In the genomic region with DNA sequence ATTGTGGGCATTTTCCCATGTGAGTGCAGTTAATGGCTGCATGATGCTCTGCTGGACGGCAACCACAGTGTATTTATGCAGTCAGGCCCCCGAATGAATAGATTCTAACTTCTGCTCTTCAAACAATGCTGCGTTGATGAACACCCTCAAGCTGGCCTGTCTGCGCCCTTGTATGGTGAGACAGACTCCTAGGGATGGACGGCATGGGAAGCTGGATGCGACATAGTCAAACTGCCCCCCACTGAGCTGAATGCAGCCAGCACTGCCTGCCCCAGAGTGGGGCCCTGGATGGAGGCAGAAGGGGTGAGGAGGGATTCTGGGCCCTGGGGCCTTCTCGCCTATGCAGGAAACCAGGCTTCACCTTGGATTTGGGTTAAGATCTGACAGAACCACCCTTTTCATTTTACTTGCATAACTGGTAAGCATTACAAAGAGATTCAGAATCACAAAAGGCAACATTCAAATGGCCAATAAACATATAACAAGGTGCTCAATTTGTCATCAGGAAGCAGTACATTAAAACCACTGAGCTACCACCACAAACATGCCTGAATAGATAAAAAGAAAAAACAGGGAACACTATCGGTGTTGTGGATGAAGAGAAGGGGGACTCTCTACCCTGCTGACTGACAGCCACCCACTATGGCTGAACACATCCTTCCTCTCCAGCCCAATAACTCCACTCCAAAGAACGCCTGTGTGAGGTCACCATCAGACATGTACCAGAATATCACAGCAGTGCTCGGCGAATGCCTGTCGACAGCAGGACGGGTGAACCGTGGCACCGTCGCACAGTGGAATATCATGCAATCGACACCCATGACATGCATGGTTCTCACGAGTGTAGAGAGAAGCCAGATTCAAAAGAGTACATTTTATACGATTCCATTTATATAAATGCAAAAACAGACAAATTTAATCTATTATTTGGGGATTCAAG, we compare ENCODE assay signal across 11 cellular contexts.
DNase-seq lines count a peak whose midpoint lies in the region; ATAC-seq and TF ChIP-seq lines count a peak whose summit lies in the region.
"Had no signal": no experiment of that assay in that cellular context is flagged by ENCODE, and none has a peak within 500 bp of the region (broad histone marks: within the 10 kb centered on the region; RNA-seq: fewer than 3 reads in every experiment).

No MANE protein-coding gene starts in this region.

- peaks cover 26% of the 10 kb centered on the region for H3K4me1 ChIP-seq in HAP-1

- no peaks in the 10 kb centered on the region for H3K9me3 ChIP-seq in CD4-positive, alpha-beta T cell (ENCODE audit: control insufficient read depth, low read length)
- no peaks in the 10 kb centered on the region; the same call in none of the 2 replicates for H3K9me3 ChIP-seq in HAP-1
- H3K9me3 ChIP-seq: SK-N-SH had no signal

- POLR2A ChIA-PET in CD4-positive, alpha-beta T cell (lab: Charles Lee), result interaction anchor here (0.7 kb wide), 1 partner anchor 9 kb away, joined by 4 read pairs; no protein-coding TSS in a partner anchor

- intact Hi-C loops in CD4-positive, alpha-beta T cell (cut with DNase I, micrococcal nuclease), result no loop called here

- no peaks in the 10 kb centered on the region for H3K36me3 ChIP-seq in HAP-1 (replicated peaks)

- H3K4me3 ChIP-seq in HAP-1, result no peak overlapping the region

- no peaks in the 10 kb centered on the region for H3K27me3 ChIP-seq in CD4-positive, alpha-beta T cell (ENCODE audit: control insufficient read depth, insufficient read depth, low read length)
- no peaks in the 10 kb centered on the region for H3K27me3 ChIP-seq in HAP-1 (ENCODE audit: low read depth)

- H3K27me3 Mint-ChIP-seq in CD4-positive, alpha-beta T cell, result no peaks in the 10 kb centered on the region
- H3K27me3 Mint-ChIP-seq in activated naive CD8-positive, alpha-beta T cell treated with anti-CD3 and anti-CD28 coated beads for 36 hours, result no peaks in the 10 kb centered on the region

- no peak overlapping the region for H3K27ac ChIP-seq in CD4-positive, alpha-beta T cell (ENCODE audit: low read depth, low read length)

- peak overlapping the region; percentile 12 for H3K27ac Mint-ChIP-seq in CD4-positive, alpha-beta T cell
- peak overlapping the region; percentile 28 for H3K27ac Mint-ChIP-seq in activated naive CD8-positive, alpha-beta T cell treated with anti-CD3 and anti-CD28 coated beads for 36 hours

- H3K9me3 Mint-ChIP-seq in CD4-positive, alpha-beta T cell, result no peaks in the 10 kb centered on the region
- H3K9me3 Mint-ChIP-seq in activated naive CD8-positive, alpha-beta T cell treated with anti-CD3 and anti-CD28 coated beads for 36 hours, result no peaks in the 10 kb centered on the region

- no peak for DNase-seq in CD4-positive, alpha-beta T cell
- DNase-seq in HAP-1 (ENCODE audit: low spot score in 2 of 2), result peak; percentile 76 to 77
- no peak for DNase-seq in activated naive CD8-positive, alpha-beta T cell treated with anti-CD3 and anti-CD28 coated beads for 36 hours
- peak; percentile 55 for DNase-seq in iPS-NIHi11 (ENCODE audit: low spot score)
- DNase-seq in GM03348 (ENCODE audit: low spot score), result no peak
- DNase-seq in DMS153 treated with DMSO at 0.1 percent for 48 hours (lab: John Stamatoyannopoulos, UW; ENCODE audit: unreplicated experiment), result no peak
- DNase-seq in NCI-H2196 treated with DMSO at 0.1 percent for 48 hours (lab: John Stamatoyannopoulos, UW; ENCODE audit: unreplicated experiment), result no peak
- DNase-seq: COR-L47, NCI-H345, SK-N-SH had no signal

- no peak for ATAC-seq in CD4-positive, alpha-beta T cell (ENCODE audit: poor library complexity)
- no peak for ATAC-seq in HG02798 (IDR thresholded peaks at IDR 0.05; ENCODE audit: poor library complexity, unreplicated experiment)

- no peak for TF ChIP-seq CTCF in CD4-positive, alpha-beta T cell (IDR thresholded peaks at IDR 0.05)

- CTCF ChIA-PET in CD4-positive, alpha-beta T cell (lab: Charles Lee), result no interaction called here

- peaks cover 4% of the 10 kb centered on the region for H3K36me3 Mint-ChIP-seq in CD4-positive, alpha-beta T cell (ENCODE audit: low read depth)
- H3K36me3 Mint-ChIP-seq in activated naive CD8-positive, alpha-beta T cell treated with anti-CD3 and anti-CD28 coated beads for 36 hours, result peaks cover 17% of the 10 kb centered on the region

- in situ Hi-C loops in HAP-1 (cut with MboI; ENCODE audit: low sequenced_read_pairs), result no loop called here

- H3K4me3 Mint-ChIP-seq in CD4-positive, alpha-beta T cell, result no peak overlapping the region
- no peak overlapping the region for H3K4me3 Mint-ChIP-seq in activated naive CD8-positive, alpha-beta T cell treated with anti-CD3 and anti-CD28 coated beads for 36 hours

- peaks cover 81% of the 10 kb centered on the region for H3K4me1 Mint-ChIP-seq in CD4-positive, alpha-beta T cell (ENCODE audit: low read depth)
- H3K4me1 Mint-ChIP-seq in activated naive CD8-positive, alpha-beta T cell treated with anti-CD3 and anti-CD28 coated beads for 36 hours, result peaks cover 63% of the 10 kb centered on the region

Comparison
In these comparisons a context has a peak if more than half of its experiments do, and no peak if none do; other contexts are left out.
1. DNase-seq: peak in HAP-1 (2 of 2) and iPS-NIHi11 (single experiment); none in CD4-positive, alpha-beta T cell (0 of 10), activated naive CD8-positive, alpha-beta T cell treated with anti-CD3 and anti-CD28 coated beads for 36 hours (single experiment), GM03348 (single experiment), DMS153 treated with DMSO at 0.1 percent for 48 hours (single experiment) and NCI-H2196 treated with DMSO at 0.1 percent for 48 hours (single experiment).